ENCODE assay signal across 21 cellular contexts in genomic region chr7:121748546-121748945, GRCh38.
"Had no signal": no experiment of that assay in that cellular context is flagged by ENCODE, and none has a peak within 500 bp of the region (broad histone marks: within the 10 kb centered on the region; RNA-seq: fewer than 3 reads in every experiment).

No MANE protein-coding gene starts in this region.

- H3K27ac Mint-ChIP-seq: immature natural killer cell; memory B cell; naive thymus-derived CD4-positive, alpha-beta T cell had no signal

- H3K4me1 ChIP-seq: esophagus muscularis mucosa, gastrocnemius medialis, heart left ventricle, left lung, lower lobe of right lung had no signal

- H3K27me3 ChIP-seq: esophagus muscularis mucosa, gastrocnemius medialis, hepatocyte, left lung had no signal

- FAIRE-seq: colon had no signal

- H2AFZ ChIP-seq: hepatocyte had no signal

- H3K4me3 Mint-ChIP-seq: immature natural killer cell; memory B cell; naive thymus-derived CD4-positive, alpha-beta T cell had no signal

- H3K36me3 Mint-ChIP-seq: immature natural killer cell; memory B cell; naive thymus-derived CD4-positive, alpha-beta T cell had no signal

- H3K79me2 ChIP-seq: hepatocyte had no signal

- H3K4me2 ChIP-seq: hepatocyte had no signal

- ATAC-seq: gastrocnemius medialis; heart left ventricle; left cardiac atrium; left lung; left ventricle myocardium superior; lower lobe of right lung; naive thymus-derived CD4-positive, alpha-beta T cell had no signal

- H3K4me3 ChIP-seq: coronary artery, dorsolateral prefrontal cortex, esophagus muscularis mucosa, gastrocnemius medialis, heart left ventricle, hepatocyte, left lung, lower lobe of right lung had no signal

- H3K9me3 ChIP-seq: esophagus muscularis mucosa, gastrocnemius medialis, heart left ventricle, left lung, lower lobe of right lung had no signal

- H3K27ac ChIP-seq: coronary artery, dorsolateral prefrontal cortex, esophagus muscularis mucosa, gastrocnemius medialis, heart left ventricle, hepatocyte, left lung, lower lobe of right lung had no signal

- DNase-seq: dermis blood vessel endothelial cell; dorsolateral prefrontal cortex; effector CD4-positive, alpha-beta T cell; effector memory CD4-positive, alpha-beta T cell; foreskin melanocyte; gastrocnemius medialis; heart left ventricle; hypothalamus; immature natural killer cell; islet precursor cell; left cardiac atrium; left lung; left ventricle myocardium superior; lower lobe of right lung; midbrain; naive thymus-derived CD4-positive, alpha-beta T cell had no signal

- H3K36me3 ChIP-seq: esophagus muscularis mucosa, gastrocnemius medialis, heart left ventricle, left lung, lower lobe of right lung had no signal

- H3K4me1 Mint-ChIP-seq: immature natural killer cell; memory B cell; naive thymus-derived CD4-positive, alpha-beta T cell had no signal
